8 cellular contexts compared by ENCODE assay signal in the genomic region with DNA sequence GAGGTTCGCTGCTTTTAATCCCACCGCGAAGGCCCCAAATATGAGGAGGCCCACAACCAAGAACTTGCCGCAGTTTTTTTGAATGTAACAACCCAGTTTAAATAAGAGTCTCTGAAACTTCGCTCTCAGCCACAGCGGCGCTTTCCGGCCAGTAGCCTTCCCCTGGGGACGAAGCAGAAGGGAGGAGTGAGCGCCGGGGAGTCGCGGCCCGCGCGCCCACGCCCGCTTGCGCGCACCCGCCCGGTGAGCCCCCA. TPM values are rescaled to one million over a fixed set of nuclear protein-coding genes. Genes with fewer than 3 reads are reported as not detected.
DNase-seq lines count a peak whose midpoint lies in the region; ATAC-seq and TF ChIP-seq lines count a peak whose summit lies in the region.

No MANE protein-coding gene starts in this region.

- no peaks in the 10 kb centered on the region for H3K9me3 Mint-ChIP-seq in T-cell
- no peaks in the 10 kb centered on the region for H3K9me3 Mint-ChIP-seq in naive thymus-derived CD8-positive, alpha-beta T cell

- CTCF ChIA-PET in T-cell (lab: Charles Lee): interaction anchor here in 1 of 2 donors (0.9 kb wide), 1 partner anchor 512 kb away, joined by 3 read pairs; no protein-coding TSS in a partner anchor

- peak overlapping the region; percentile 79 to 83 for H3K27ac Mint-ChIP-seq in T-cell
- peak overlapping the region; percentile 74 to 94 (median 86) for H3K27ac Mint-ChIP-seq in naive thymus-derived CD8-positive, alpha-beta T cell

- no peak for TF ChIP-seq POLR2A in erythroblast (IDR thresholded peaks at IDR 0.05; ENCODE audit: low read length)

- peak overlapping the region; percentile 93 to 99 (median 96) for H3K4me3 Mint-ChIP-seq in T-cell
- H3K4me3 Mint-ChIP-seq in naive thymus-derived CD8-positive, alpha-beta T cell: peak overlapping the region; percentile 84 to 100 (median 96)

- H3K36me3 Mint-ChIP-seq in T-cell: no peaks in the 10 kb centered on the region
- peaks cover 0 to 2% (median 0%) of the 10 kb centered on the region in 3 donors for H3K36me3 Mint-ChIP-seq in naive thymus-derived CD8-positive, alpha-beta T cell

- POLR2A ChIA-PET in T-cell (lab: Charles Lee): no interaction called here
- POLR2A ChIA-PET in naive thymus-derived CD8-positive, alpha-beta T cell (lab: Charles Lee): interaction anchor here (1.1 to 6.0 kb wide), 6 partner anchors 10 to 382 kb away, joined by 3 to 99 read pairs (median 8); a partner anchor contains a TSS

- peaks cover 15 to 24% of the 10 kb centered on the region in 2 donors for H3K27me3 Mint-ChIP-seq in T-cell
- peaks cover 0 to 28% (median 0%) of the 10 kb centered on the region in 5 donors for H3K27me3 Mint-ChIP-seq in naive thymus-derived CD8-positive, alpha-beta T cell

- peaks cover 44 to 61% (median 53%) of the 10 kb centered on the region in 3 donors for H3K4me1 Mint-ChIP-seq in T-cell
- peaks cover 35 to 67% (median 53%) of the 10 kb centered on the region in 4 donors for H3K4me1 Mint-ChIP-seq in naive thymus-derived CD8-positive, alpha-beta T cell

- ATAC-seq in HG02938 (IDR thresholded peaks at IDR 0.05; ENCODE audit: unreplicated experiment) (peak; percentile 17), T-cell (replicated peaks in 1 of 4) (peak in 2 of 4 experiments; percentile 1 to 2)
- ATAC-seq in naive thymus-derived CD8-positive, alpha-beta T cell: peak; percentile 1

- DNase-seq in NCI-H82 (lab: John Stamatoyannopoulos, UW) (peak; percentile 69), NCI-H82 treated with DMSO at 0.1 percent for 48 hours (lab: John Stamatoyannopoulos, UW; ENCODE audit: unreplicated experiment) (no peak), T-cell (peak in 3 of 34 experiments; percentile 9 to 23 (median 14)), erythroblast (lab: John Stamatoyannopoulos, UW) (peak; percentile 36 to 45), SIG-M5 (lab: John Stamatoyannopoulos, UW) (no peak), NCI-H526 treated with DMSO at 0.1 percent for 48 hours (lab: John Stamatoyannopoulos, UW) (no peak)
- DNase-seq in naive thymus-derived CD8-positive, alpha-beta T cell: peak in 4 of 10 donors; percentile 12 to 49 (median 46)

RNA-seq across cellular contexts. Expression of a gene that starts 10.4 kb away (rescaled TPM):
- total RNA-seq in T-cell: 10 to 100 TPM; 23.4 to 35.5 (median 29.2) TPM
- total RNA-seq in naive thymus-derived CD8-positive, alpha-beta T cell: 10 to 100 TPM; 47.7 to 49.6 TPM
- polyA plus RNA-seq in naive thymus-derived CD8-positive, alpha-beta T cell: 10 to 100 TPM; 10.5 to 18.1 (median 17.3) TPM

Comparison
In these comparisons a context has a peak if more than half of its experiments do, and no peak if none do; other contexts are left out.
1. DNase-seq: peak in NCI-H82 (single experiment) and erythroblast (2 of 2); none in NCI-H82 treated with DMSO at 0.1 percent for 48 hours (single experiment), SIG-M5 (single experiment) and NCI-H526 treated with DMSO at 0.1 percent for 48 hours (single experiment).